ENCODE assay signal across 9 cellular contexts in the genomic region with DNA sequence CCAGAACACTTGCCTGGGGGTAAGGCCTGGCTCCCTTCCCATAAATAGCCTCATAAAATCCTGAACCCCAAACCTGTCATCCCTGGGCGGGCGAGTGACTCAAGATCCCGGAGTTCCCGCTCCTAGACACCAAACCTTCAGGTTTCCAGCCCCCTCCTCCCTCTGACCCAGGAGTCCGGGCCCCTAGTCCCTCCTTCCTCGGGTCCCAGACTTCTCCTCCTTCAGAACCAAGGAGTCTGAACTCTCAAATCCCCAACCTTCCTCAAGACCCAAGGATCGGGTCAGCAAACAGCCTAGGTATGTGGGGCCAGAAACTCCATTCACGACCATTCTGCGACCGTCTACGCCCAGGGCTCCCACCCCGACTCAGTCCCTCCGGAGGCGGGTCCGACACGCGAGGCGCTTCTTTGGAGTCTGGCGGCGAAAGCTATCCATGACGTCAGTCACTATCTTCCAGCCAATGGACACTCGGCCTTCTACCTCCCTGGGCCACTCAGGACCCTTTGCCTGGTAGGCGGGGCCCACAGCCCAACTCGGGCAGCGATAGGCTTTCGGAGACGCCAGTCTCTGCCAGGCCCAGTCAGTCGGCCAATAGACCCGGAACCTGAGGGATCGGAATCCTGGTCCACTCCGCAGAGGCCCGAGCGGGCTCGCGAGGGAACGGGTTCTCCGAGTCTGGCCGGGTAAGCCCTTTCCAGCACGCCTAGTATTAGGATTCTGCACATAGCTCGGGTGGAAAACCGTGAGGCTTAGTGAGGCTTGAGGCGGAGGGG. TPM values are rescaled to one million over a fixed set of nuclear protein-coding genes. Genes with fewer than 3 reads are reported as not detected.
DNase-seq lines count a peak whose midpoint lies in the region; ATAC-seq lines count a peak whose summit lies in the region.
"Had no signal": no experiment of that assay in that cellular context is flagged by ENCODE, and none has a peak within 500 bp of the region (broad histone marks: within the 10 kb centered on the region; RNA-seq: fewer than 3 reads in every experiment).

No MANE protein-coding gene starts in this region.

- H3K27ac Mint-ChIP-seq in dendritic cell treated with granulocyte-macrophage colony-stimulating factor and Interleukin-4, amounts not matched to agents 40 ng/mL and 50 ng/mL, for 4 days = peak overlapping the region; percentile 90

- peaks cover 42% of the 10 kb centered on the region for H3K4me1 Mint-ChIP-seq in dendritic cell treated with granulocyte-macrophage colony-stimulating factor and Interleukin-4, amounts not matched to agents 40 ng/mL and 50 ng/mL, for 4 days (ENCODE audit: low read depth)

- peaks cover 32 to 51% (median 42%) of the 10 kb centered on the region in 10 experiments for H3K4me1 ChIP-seq in BLaER1 treated with 17β-estradiol and CSF1 and Interleukin-3, amounts not matched to agents 10 nM and 100 nM

- intact Hi-C loops in dendritic cell treated with granulocyte-macrophage colony-stimulating factor and Interleukin-4, amounts not matched to agents 40 ng/mL and 50 ng/mL, for 4 days (cut with micrococcal nuclease) = no loop called here

- peak overlapping the region; percentile 84 for H3K4me3 Mint-ChIP-seq in dendritic cell treated with granulocyte-macrophage colony-stimulating factor and Interleukin-4, amounts not matched to agents 40 ng/mL and 50 ng/mL, for 4 days

- no peaks in the 10 kb centered on the region for H3K9me3 ChIP-seq in BLaER1 treated with 17β-estradiol and CSF1 and Interleukin-3, amounts not matched to agents 10 nM and 100 nM (replicated peaks in 1 of 11)

- ATAC-seq in GM19351 (IDR thresholded peaks at IDR 0.05; ENCODE audit: unreplicated experiment) (peak; percentile 96), HG03520 (IDR thresholded peaks at IDR 0.05; ENCODE audit: unreplicated experiment) (peak; percentile 92), left lobe of liver (peak; percentile 82)

- peak overlapping the region; percentile 93 to 99 (median 97) for H3K4me2 ChIP-seq in BLaER1 treated with 17β-estradiol and CSF1 and Interleukin-3, amounts not matched to agents 10 nM and 100 nM

- no peaks in the 10 kb centered on the region for H3K36me3 ChIP-seq in BLaER1 treated with 17β-estradiol and CSF1 and Interleukin-3, amounts not matched to agents 10 nM and 100 nM

- H3K27ac ChIP-seq in BLaER1 treated with 17β-estradiol and CSF1 and Interleukin-3, amounts not matched to agents 10 nM and 100 nM = peak overlapping the region; percentile 62 to 82 (median 79)

- H3K27me3 ChIP-seq in BLaER1 treated with 17β-estradiol and CSF1 and Interleukin-3, amounts not matched to agents 10 nM and 100 nM = peaks cover 0 to 7% (median 0%) of the 10 kb centered on the region in 11 experiments; a peak in 5 of 22 replicates

- peak; percentile 100 for DNase-seq in NCI-H748 (lab: John Stamatoyannopoulos, UW; ENCODE audit: unreplicated experiment)
- peak; percentile 86 to 94 for DNase-seq in activated CD4-positive, alpha-beta T cell treated with anti-CD3 and anti-CD28 coated beads, Interleukin-2, amount 50 U/mL, for 24 hours (ENCODE audit: low read depth in 1 of 2, low spot score in 1 of 2)
- peak; percentile 91 for DNase-seq in left lobe of liver (ENCODE audit: low spot score)
- DNase-seq in stimulated activated CD4-positive, alpha-beta T cell treated with anti-CD3 and anti-CD28 coated beads, Interleukin-2, amount 100 ng/mL, for 24 hours = peak; percentile 95 to 98

- H3K4me3 ChIP-seq in BLaER1 treated with 17β-estradiol and CSF1 and Interleukin-3, amounts not matched to agents 10 nM and 100 nM = peak overlapping the region; percentile 62 to 84 (median 74)

- H3K27me3 Mint-ChIP-seq in dendritic cell treated with granulocyte-macrophage colony-stimulating factor and Interleukin-4, amounts not matched to agents 40 ng/mL and 50 ng/mL, for 4 days = peaks cover 29% of the 10 kb centered on the region

- H3K36me3 Mint-ChIP-seq in dendritic cell treated with granulocyte-macrophage colony-stimulating factor and Interleukin-4, amounts not matched to agents 40 ng/mL and 50 ng/mL, for 4 days (ENCODE audit: low read depth) = peaks cover 16% of the 10 kb centered on the region

- no peaks in the 10 kb centered on the region for H3K9me3 Mint-ChIP-seq in dendritic cell treated with granulocyte-macrophage colony-stimulating factor and Interleukin-4, amounts not matched to agents 40 ng/mL and 50 ng/mL, for 4 days

- peaks cover 0 to 14% (median 0%) of the 10 kb centered on the region in 11 experiments; a peak in 5 of 22 replicates for H4K20me1 ChIP-seq in BLaER1 treated with 17β-estradiol and CSF1 and Interleukin-3, amounts not matched to agents 10 nM and 100 nM

- peak overlapping the region; percentile 77 to 89 (median 83) for H3K9ac ChIP-seq in BLaER1 treated with 17β-estradiol and CSF1 and Interleukin-3, amounts not matched to agents 10 nM and 100 nM

RNA-seq across cellular contexts. Expression of a gene that starts 6.6 kb away (rescaled TPM):
- not detected for total RNA-seq in left lobe of liver

RNA-seq across cellular contexts. Expression of a gene that starts 30.5 kb away (rescaled TPM):
- 0.83 TPM for total RNA-seq in left lobe of liver

RNA-seq across cellular contexts. Expression of a gene that starts 46.0 kb away (rescaled TPM):
- total RNA-seq in left lobe of liver = not detected
- total RNA-seq: subcutaneous adipose tissue had no signal

Comparison
In these comparisons a context has a peak if more than half of its experiments do, and no peak if none do; other contexts are left out.
1. Peak in every context shown above with its lines: DNase-seq, ATAC-seq, H3K4me3 ChIP-seq and H3K27ac ChIP-seq.